8 cellular contexts compared by ENCODE assay signal in genomic region chr5:54243483-54244080, GRCh38.
DNase-seq lines count a peak whose midpoint lies in the region; ATAC-seq, FAIRE-seq and TF ChIP-seq lines count a peak whose summit lies in the region.

No MANE protein-coding gene starts in this region.

- no peak overlapping the region for H2BK20ac ChIP-seq in H1 (ENCODE audit: low read length)

- peak; percentile 85 to 86 for TF ChIP-seq RAD21 in H1 (IDR thresholded peaks at IDR 0.05 in 1 of 2, conservative IDR thresholded peaks at IDR 0.05 in 1 of 2; ENCODE audit: low read depth in 2 of 2, low read length in 2 of 2)
- peak; percentile 58 for TF ChIP-seq RAD21 in neural cell (conservative IDR thresholded peaks at IDR 0.05)

- WGBS in H1 (ENCODE audit: extremely low coverage in 1 of 2, insufficient coverage in 1 of 2, insufficient read length in 1 of 2, insufficient replicate concordance in 2 of 2, low coverage in 1 of 2, low lambda C conversion rate in 2 of 2, missing lambda C conversion rate in 1 of 2), 2 experiments: 49% methylated on average over 4 of the region's 4 CpGs; no CpG with 5 or more reads in 1 of the 2 experiments

- H3K9me3 ChIP-seq in SJCRH30 (replicated peaks): no peaks in the 10 kb centered on the region
- no peaks in the 10 kb centered on the region for H3K9me3 ChIP-seq in H1 (ENCODE audit: insufficient read depth in 2 of 2, low read depth in 1 of 2, low read length in 1 of 2)
- no peaks in the 10 kb centered on the region for H3K9me3 ChIP-seq in neural cell (ENCODE audit: low read length)

- POLR2A ChIA-PET in H1 (lab: Charles Lee; ENCODE audit: partially characterized antibody): interaction anchor here (1.3 to 1.7 kb wide), 3 partner anchors 67 to 274 kb away, joined by 3 to 4 read pairs (median 4); partner anchors contain the start of genes ARL15 and SNX18

- H3K23ac ChIP-seq in H1 (ENCODE audit: insufficient read length): no peak overlapping the region

- no peak overlapping the region for H3K14ac ChIP-seq in H1 (ENCODE audit: insufficient read length)

- no peak overlapping the region for H2BK15ac ChIP-seq in H1 (ENCODE audit: low read length)

- no peak overlapping the region for H2AFZ ChIP-seq in H1 (ENCODE audit: low read length)
- H2AFZ ChIP-seq in neural cell (ENCODE audit: low read depth, low read length): no peak overlapping the region

- H3K36me3 ChIP-seq in SJCRH30: no peaks in the 10 kb centered on the region
- H3K36me3 ChIP-seq in H1 (ENCODE audit: control insufficient read depth in 2 of 4, insufficient read depth in 4 of 4, low read length in 3 of 4): no peaks in the 10 kb centered on the region; a peak in 1 of 8 replicates
- H3K36me3 ChIP-seq in neural cell (ENCODE audit: insufficient read depth, low read length): no peaks in the 10 kb centered on the region

- no peaks in the 10 kb centered on the region for H3K79me2 ChIP-seq in H1 (ENCODE audit: control insufficient read depth in 1 of 2, insufficient read depth in 2 of 2, low read length in 2 of 2)
- no peaks in the 10 kb centered on the region for H3K79me2 ChIP-seq in neural cell (replicated peaks; ENCODE audit: insufficient read depth, low read length)

- H4K20me1 ChIP-seq in H1 (replicated peaks in 1 of 2; ENCODE audit: control insufficient read depth in 1 of 2, insufficient read depth in 2 of 2, low read length in 2 of 2) (no peaks in the 10 kb centered on the region), neural cell (ENCODE audit: insufficient read depth) (no peaks in the 10 kb centered on the region)

- H3K27me3 ChIP-seq in SJCRH30: no peaks in the 10 kb centered on the region
- no peaks in the 10 kb centered on the region for H3K27me3 ChIP-seq in H1 (replicated peaks in 1 of 4; ENCODE audit: control insufficient read depth in 3 of 4, extremely low read depth in 1 of 4, insufficient read depth in 3 of 4, low read length in 3 of 4)
- H3K27me3 ChIP-seq in neural cell (ENCODE audit: insufficient read depth, low read depth, low read length): no peaks in the 10 kb centered on the region

- H3K27ac ChIP-seq in SJCRH30 (no peak overlapping the region), H1 (ENCODE audit: low read depth, low read length) (no peak overlapping the region), neural cell (ENCODE audit: low read length) (no peak overlapping the region)

- H3K4ac ChIP-seq in H1 (replicated peaks; ENCODE audit: insufficient read length, low read depth, low read length): no peak overlapping the region

- H2BK120ac ChIP-seq in H1 (replicated peaks; ENCODE audit: low read depth, low read length): no peak overlapping the region

- H2AK5ac ChIP-seq in H1 (ENCODE audit: low read depth, low read length): no peak overlapping the region

- TF ChIP-seq CTCF in GM12873 (IDR thresholded peaks at IDR 0.05; ENCODE audit: insufficient read depth, low read depth, low read length, missing control alignments) (peak; percentile 74), H1 (IDR thresholded peaks at IDR 0.05; ENCODE audit: control extremely low read depth in 1 of 3, insufficient read depth in 1 of 3, low read depth in 1 of 3, low read length in 3 of 3) (peak in 2 of 3 experiments; percentile 64 to 66; a peak in 3 of 4 replicates), neural cell (IDR thresholded peaks at IDR 0.05; ENCODE audit: poor library complexity, severe bottlenecking) (peak; percentile 53)

- no peak overlapping the region for H2BK5ac ChIP-seq in H1 (ENCODE audit: low read depth, low read length)

- no peak overlapping the region for H3K18ac ChIP-seq in H1 (ENCODE audit: extremely low read depth, low read length)

- CTCF ChIA-PET in H1 (lab: Charles Lee; ENCODE audit: partially characterized antibody): interaction anchor here (0.6 to 5.2 kb wide), 61 partner anchors 9 to 1085 kb away, joined by 3 to 74 read pairs (median 4); partner anchors contain the start of genes ARL15 and SNX18

- H3K79me1 ChIP-seq in H1 (ENCODE audit: low read depth, low read length): no peaks in the 10 kb centered on the region

- H4K5ac ChIP-seq in H1 (ENCODE audit: insufficient read length, low read depth, low read length): no peak overlapping the region

- H4K91ac ChIP-seq in H1 (replicated peaks; ENCODE audit: insufficient read length, low read length): no peak overlapping the region

- H3K4me1 ChIP-seq in SJCRH30 (no peaks in the 10 kb centered on the region), H1 (replicated peaks in 1 of 4; ENCODE audit: control insufficient read depth in 3 of 4, insufficient read depth in 4 of 4, low read length in 3 of 4) (no peaks in the 10 kb centered on the region)

- H3K23me2 ChIP-seq in H1 (ENCODE audit: low read depth, low read length): no peaks in the 10 kb centered on the region

- FAIRE-seq in H1 (lab: Jason Lieb, UNC): peak; percentile 89
- FAIRE-seq in GM19239 (lab: Jason Lieb, UNC): no peak

- ATAC-seq in HG03196 (IDR thresholded peaks at IDR 0.05; ENCODE audit: unreplicated experiment): no peak

- no peaks in the 10 kb centered on the region for H3F3A ChIP-seq in neural cell (ENCODE audit: insufficient read depth, low read length, poor library complexity, severe bottlenecking)

- DNase-seq in AG20443 (ENCODE audit: low spot score): peak; percentile 60
- peak; percentile 4 for DNase-seq in HK-2 (ENCODE audit: unreplicated experiment)
- DNase-seq in SJCRH30: peak; percentile 30 to 64
- DNase-seq in H1 (ENCODE audit: low read depth in 1 of 2, low spot score in 2 of 2): no peak
- DNase-seq in GM19239 (ENCODE audit: insufficient read length, low spot score): no peak

- H3K56ac ChIP-seq in H1 (replicated peaks; ENCODE audit: insufficient read length, low read depth, low read length): no peak overlapping the region

- H3K9ac ChIP-seq in H1 (replicated peaks in 1 of 4; ENCODE audit: extremely low read depth in 1 of 4, low read depth in 3 of 4, low read length in 3 of 4) (no peak overlapping the region), neural cell (ENCODE audit: low read length) (no peak overlapping the region)

- H4K8ac ChIP-seq in H1 (ENCODE audit: extremely low read depth, insufficient read depth, low read length): no peak overlapping the region

- no peak overlapping the region for H3K4me3 ChIP-seq in SJCRH30
- H3K4me3 ChIP-seq in H1 (ENCODE audit: extremely low read depth in 1 of 4, insufficient read depth in 2 of 4, low read depth in 3 of 4, low read length in 4 of 4): no peak overlapping the region
- no peak overlapping the region for H3K4me3 ChIP-seq in neural cell (ENCODE audit: low read length)

- TF ChIP-seq EP300 in H1 (IDR thresholded peaks at IDR 0.05; ENCODE audit: borderline replicate concordance in 1 of 2, low read depth in 2 of 2, low read length in 2 of 2) (no peak), neural cell (conservative IDR thresholded peaks at IDR 0.05; ENCODE audit: poor library complexity, severe bottlenecking) (no peak)

- no peak overlapping the region for H2BK12ac ChIP-seq in H1 (ENCODE audit: low read depth, low read length)

- no peak for TF ChIP-seq POLR2A in H1 (IDR thresholded peaks at IDR 0.05; ENCODE audit: control extremely low read depth in 1 of 2, low read depth in 2 of 2, low read length in 2 of 2)

- H3K9me2 ChIP-seq in neural cell (ENCODE audit: insufficient read depth, low read length): no peaks in the 10 kb centered on the region

- H3K4me2 ChIP-seq in H1 (ENCODE audit: insufficient read depth in 1 of 2, low read depth in 2 of 2, low read length in 2 of 2): no peak overlapping the region
- H3K4me2 ChIP-seq in neural cell (ENCODE audit: low read length): no peak overlapping the region

TF ChIP-seq in H1, 55 proteins besides CTCF, POLR2A, EP300 and RAD21 (continues in another document):
- no peak for TF ChIP-seq ATF2 (IDR thresholded peaks at IDR 0.05; ENCODE audit: low read length)
- TF ChIP-seq FOSL1 (IDR thresholded peaks at IDR 0.05; ENCODE audit: insufficient read depth, low read depth, low read length): no peak
- TF ChIP-seq KDM5A (IDR thresholded peaks at IDR 0.05; ENCODE audit: low read length): no peak
- no peak for TF ChIP-seq BACH1 (IDR thresholded peaks at IDR 0.05; ENCODE audit: low read length)
- TF ChIP-seq TBP (IDR thresholded peaks at IDR 0.05; ENCODE audit: low read depth, low read length): no peak
- no peak for TF ChIP-seq YY1 (IDR thresholded peaks at IDR 0.05; ENCODE audit: low read depth, low read length)
- TF ChIP-seq POU5F1 (IDR thresholded peaks at IDR 0.05; ENCODE audit: low read depth, low read length): no peak
- TF ChIP-seq GTF2F1 (IDR thresholded peaks at IDR 0.05; ENCODE audit: borderline replicate concordance, low read depth, low read length): no peak

TF ChIP-seq in neural cell, 6 proteins besides CTCF, POLR2A, EP300 and RAD21:
- TF ChIP-seq EZH2 (IDR thresholded peaks at IDR 0.05; ENCODE audit: borderline replicate concordance, insufficient read depth, low read length, poor library complexity, severe bottlenecking): no peak
- no peak for TF ChIP-seq REST (IDR thresholded peaks at IDR 0.05; ENCODE audit: borderline replicate concordance)
- TF ChIP-seq MXI1 (conservative IDR thresholded peaks at IDR 0.05; ENCODE audit: poor library complexity, severe bottlenecking): no peak

Comparison
In these comparisons a context has a peak if more than half of its experiments do, and no peak if none do; other contexts are left out.
1. DNase-seq: peak in AG20443 (single experiment), HK-2 (single experiment) and SJCRH30 (2 of 2); none in H1 (0 of 2) and GM19239 (single experiment).
2. Peak in every context shown above with its lines, with median percentiles within 50 percentile points of each other: CTCF ChIP-seq.